Comparison of ENCODE assay signal across 20 cellular contexts in the genomic region with DNA sequence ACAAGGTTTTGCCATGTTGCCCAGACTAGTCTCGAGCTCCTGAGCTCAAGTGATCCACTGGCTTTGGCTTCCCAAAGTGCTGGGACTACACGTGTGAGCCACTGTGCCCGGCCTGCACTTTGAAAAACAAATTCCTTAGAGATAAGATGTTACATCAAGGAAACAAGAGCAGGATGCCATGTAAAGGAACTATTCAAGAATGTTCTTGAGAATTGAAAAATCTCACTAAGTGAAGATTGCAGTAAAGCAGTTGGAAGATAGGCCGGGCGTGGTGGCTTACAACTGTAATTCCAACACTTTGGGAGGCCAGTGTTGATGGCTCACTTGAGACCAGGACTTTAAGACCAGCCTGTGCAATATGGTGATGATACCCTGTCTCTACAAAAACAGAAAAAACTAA.
"Had no signal": no experiment of that assay in that cellular context is flagged by ENCODE, and none has a peak within 500 bp of the region (broad histone marks: within the 10 kb centered on the region; RNA-seq: fewer than 3 reads in every experiment).

No MANE protein-coding gene starts in this region.

- H3K27me3 ChIP-seq: colonic mucosa, left lung, right lobe of liver, upper lobe of left lung had no signal

- H3K36me3 ChIP-seq: colonic mucosa, left lung, right lobe of liver, thoracic aorta, upper lobe of left lung had no signal

- H3K27me3 Mint-ChIP-seq: naive B cell had no signal

- H3K27ac Mint-ChIP-seq: activated T-helper 2 cell treated with anti-CD3 and anti-CD28 coated beads, Interferon-gamma antibody, Interleukin-2, Interleukin-4, amounts not matched to agents 10 μg/mL and 5 μg/mL and 100 μg/mL, durations not matched to agents 14 hours and 24 hours and 36 hours had no signal

- H3K9me3 ChIP-seq: colonic mucosa, left lung, mucosa of descending colon, right lobe of liver, thoracic aorta, upper lobe of left lung had no signal

- ATAC-seq: activated CD4-positive, CD25-positive, alpha-beta regulatory T cell treated with anti-CD3 and anti-CD28 coated beads, Interleukin-2, amount 50 U/mL, for 24 hours; left lung; mucosa of descending colon; right lobe of liver; SK-N-SH treated with all-trans-retinoic acid at 6 μM for 48 hours had no signal

- DNase-seq: activated CD4-positive, alpha-beta T cell treated with anti-CD3 and anti-CD28 coated beads, Interleukin-2, amount 50 U/mL, for 1 hour; activated naive CD4-positive, alpha-beta T cell treated with Interleukin-2 at 50 U/mL for 16 hours; amniotic stem cell; central memory CD4-positive, alpha-beta T cell; colonic mucosa; kidney; left lung; mucosa of descending colon; naive B cell; right lobe of liver; stimulated activated CD4-positive, alpha-beta T cell treated with anti-CD3 and anti-CD28 coated beads, Interleukin-4, amount 100 ng/mL, for 1 hour; T-helper 1 cell; T1000; upper lobe of left lung had no signal

- H3K27ac ChIP-seq: colonic mucosa, left lung, parathyroid adenoma, right lobe of liver, thoracic aorta, upper lobe of left lung had no signal

- H3K36me3 Mint-ChIP-seq: naive B cell had no signal

- H3K9me3 Mint-ChIP-seq: activated T-helper 2 cell treated with anti-CD3 and anti-CD28 coated beads, Interferon-gamma antibody, Interleukin-2, Interleukin-4, amounts not matched to agents 10 μg/mL and 5 μg/mL and 100 μg/mL, durations not matched to agents 14 hours and 24 hours and 36 hours; naive B cell had no signal

- H3K4me3 ChIP-seq: colonic mucosa, left lung, mucosa of descending colon, right lobe of liver, smooth muscle cell, thoracic aorta, upper lobe of left lung had no signal

- H3K4me1 ChIP-seq: colonic mucosa, parathyroid adenoma, right lobe of liver had no signal
